In the genomic region with DNA sequence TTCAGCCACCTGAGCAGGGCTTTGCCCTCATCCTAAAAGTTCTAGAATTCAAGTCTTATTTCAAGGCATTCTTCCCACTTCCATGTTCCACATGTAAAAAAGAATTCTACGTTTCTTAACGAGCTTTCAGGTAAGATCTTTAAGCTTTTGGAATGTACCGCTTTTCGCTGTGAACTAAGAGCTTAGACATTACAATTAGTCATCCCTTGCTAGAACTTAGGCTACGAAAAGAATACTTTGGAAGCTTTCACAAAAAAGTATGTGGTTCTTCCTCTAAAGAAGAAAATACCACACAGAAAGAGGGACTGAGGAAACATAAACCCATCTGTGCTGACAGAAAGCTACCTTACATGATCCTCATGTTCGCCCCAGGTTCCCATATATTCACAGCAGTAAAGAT, we compare ENCODE assay signal across 11 cellular contexts. TPM values are rescaled to one million over a fixed set of nuclear protein-coding genes. Genes with fewer than 3 reads are reported as not detected.
DNase-seq lines count a peak whose midpoint lies in the region; ATAC-seq lines count a peak whose summit lies in the region.
"Had no signal": no experiment of that assay in that cellular context is flagged by ENCODE, and none has a peak within 500 bp of the region (broad histone marks: within the 10 kb centered on the region; RNA-seq: fewer than 3 reads in every experiment).

No MANE protein-coding gene starts in this region.

- no peak for ATAC-seq in activated naive CD8-positive, alpha-beta T cell treated with anti-CD3 and anti-CD28 coated beads, Interleukin-2, amount 50 U/mL, for 24 hours
- ATAC-seq in GM18907 (IDR thresholded peaks at IDR 0.05; ENCODE audit: unreplicated experiment) (no peak), GM19455 (IDR thresholded peaks at IDR 0.05; ENCODE audit: unreplicated experiment) (no peak), Right ventricle myocardium superior (ENCODE audit: poor library complexity) (no peak)

- POLR2A ChIA-PET in activated CD4-positive, alpha-beta T cell treated with anti-CD3 and anti-CD28 coated beads, Interleukin-2, amount 10 ng/mL, durations not matched to agents 7 days and 5 days (lab: Charles Lee), result no interaction called here

- H3K9me3 ChIP-seq in subcutaneous abdominal adipose tissue (ENCODE audit: control insufficient read depth in 5 of 5, low read length in 5 of 5), result no peaks in the 10 kb centered on the region

- no peak for DNase-seq in activated CD4-positive, alpha-beta T cell treated with anti-CD3 and anti-CD28 coated beads, Interleukin-2, amount 10 ng/mL, durations not matched to agents 7 days and 5 days
- no peak for DNase-seq in activated CD4-positive, alpha-beta T cell treated with anti-CD3 and anti-CD28 coated beads for 48 hours
- DNase-seq in activated naive CD8-positive, alpha-beta T cell treated with anti-CD3 and anti-CD28 coated beads, Interleukin-2, amount 50 U/mL, for 24 hours, result no peak
- DNase-seq in islet precursor cell (peak; percentile 17), Right ventricle myocardium superior (no peak)
- DNase-seq: activated effector memory CD4-positive, alpha-beta T cell treated with Interleukin-2 at 50 U/mL for 16 hours; NCI-H510A had no signal

- no peaks in the 10 kb centered on the region for H3K36me3 ChIP-seq in subcutaneous abdominal adipose tissue (ENCODE audit: control insufficient read depth in 5 of 5, insufficient read depth in 5 of 5, low read length in 5 of 5)

- H3K9me3 Mint-ChIP-seq in activated CD4-positive, alpha-beta T cell treated with anti-CD3 and anti-CD28 coated beads, Interleukin-2, amount 10 ng/mL, durations not matched to agents 7 days and 5 days, result no peaks in the 10 kb centered on the region
- no peaks in the 10 kb centered on the region for H3K9me3 Mint-ChIP-seq in activated naive CD8-positive, alpha-beta T cell treated with anti-CD3 and anti-CD28 coated beads, Interleukin-2, amount 50 U/mL, for 24 hours

- CTCF ChIA-PET in activated CD4-positive, alpha-beta T cell treated with anti-CD3 and anti-CD28 coated beads, Interleukin-2, amount 10 ng/mL, durations not matched to agents 7 days and 5 days (lab: Charles Lee), result interaction anchor here (0.8 to 1.9 kb wide), 12 partner anchors 10 to 355 kb away, joined by 3 to 6 read pairs (median 4); no protein-coding TSS in a partner anchor

- H3K4me3 Mint-ChIP-seq in activated CD4-positive, alpha-beta T cell treated with anti-CD3 and anti-CD28 coated beads, Interleukin-2, amount 10 ng/mL, durations not matched to agents 7 days and 5 days, result peak overlapping the region; percentile 90
- peak overlapping the region; percentile 91 for H3K4me3 Mint-ChIP-seq in activated naive CD8-positive, alpha-beta T cell treated with anti-CD3 and anti-CD28 coated beads, Interleukin-2, amount 50 U/mL, for 24 hours

- peaks cover 0 to 27% (median 19%) of the 10 kb centered on the region in 5 donors for H3K4me1 ChIP-seq in subcutaneous abdominal adipose tissue (ENCODE audit: control insufficient read depth in 5 of 5, insufficient read depth in 5 of 5, low read length in 5 of 5)

- H3K4me1 Mint-ChIP-seq in activated CD4-positive, alpha-beta T cell treated with anti-CD3 and anti-CD28 coated beads, Interleukin-2, amount 10 ng/mL, durations not matched to agents 7 days and 5 days, result peaks cover 65% of the 10 kb centered on the region
- H3K4me1 Mint-ChIP-seq in activated naive CD8-positive, alpha-beta T cell treated with anti-CD3 and anti-CD28 coated beads, Interleukin-2, amount 50 U/mL, for 24 hours, result peaks cover 42% of the 10 kb centered on the region

- no peaks in the 10 kb centered on the region for H3K27me3 Mint-ChIP-seq in activated CD4-positive, alpha-beta T cell treated with anti-CD3 and anti-CD28 coated beads, Interleukin-2, amount 10 ng/mL, durations not matched to agents 7 days and 5 days
- H3K27me3 Mint-ChIP-seq in activated naive CD8-positive, alpha-beta T cell treated with anti-CD3 and anti-CD28 coated beads, Interleukin-2, amount 50 U/mL, for 24 hours, result no peaks in the 10 kb centered on the region

- peak overlapping the region; percentile 92 for H3K27ac ChIP-seq in subcutaneous abdominal adipose tissue (ENCODE audit: low read depth, low read length)

- peaks cover 15% of the 10 kb centered on the region for H3K36me3 Mint-ChIP-seq in activated CD4-positive, alpha-beta T cell treated with anti-CD3 and anti-CD28 coated beads, Interleukin-2, amount 10 ng/mL, durations not matched to agents 7 days and 5 days (ENCODE audit: low read depth)
- peaks cover 11% of the 10 kb centered on the region for H3K36me3 Mint-ChIP-seq in activated naive CD8-positive, alpha-beta T cell treated with anti-CD3 and anti-CD28 coated beads, Interleukin-2, amount 50 U/mL, for 24 hours (ENCODE audit: low read depth)

- H3K27me3 ChIP-seq in subcutaneous abdominal adipose tissue (ENCODE audit: control insufficient read depth in 5 of 5, insufficient read depth in 4 of 5, low read length in 5 of 5), result no peaks in the 10 kb centered on the region

- intact Hi-C loops in Right ventricle myocardium superior (cut with DNase I), result no loop called here

- H3K4me3 ChIP-seq in subcutaneous abdominal adipose tissue (ENCODE audit: low read depth in 1 of 5, low read length in 5 of 5), result no peak overlapping the region

- H3K9ac ChIP-seq in subcutaneous abdominal adipose tissue (ENCODE audit: low read length in 5 of 5), result peak overlapping the region in 1 of 5 donors; percentile 51
- H3K9ac ChIP-seq: parathyroid adenoma had no signal

- H3K27ac Mint-ChIP-seq in activated CD4-positive, alpha-beta T cell treated with anti-CD3 and anti-CD28 coated beads, Interleukin-2, amount 10 ng/mL, durations not matched to agents 7 days and 5 days, result peak overlapping the region; percentile 54
- H3K27ac Mint-ChIP-seq in activated naive CD8-positive, alpha-beta T cell treated with anti-CD3 and anti-CD28 coated beads, Interleukin-2, amount 50 U/mL, for 24 hours, result peak overlapping the region; percentile 15

RNA-seq across cellular contexts. Expression of gene NUMA1, which starts 1.9 kb away (rescaled TPM):
- total RNA-seq in activated CD4-positive, alpha-beta T cell treated with anti-CD3 and anti-CD28 coated beads, Interleukin-2, amount 10 ng/mL, durations not matched to agents 7 days and 5 days, result 100 to 1,000 TPM; 217 to 227 TPM
- total RNA-seq in Right ventricle myocardium superior, result 75.0 TPM

RNA-seq across cellular contexts. Expression of gene LRRC51, which starts 2.2 kb away (rescaled TPM):
- total RNA-seq in activated CD4-positive, alpha-beta T cell treated with anti-CD3 and anti-CD28 coated beads, Interleukin-2, amount 10 ng/mL, durations not matched to agents 7 days and 5 days, result 1 to 10 TPM; 9.3 to 9.5 TPM
- 6.4 TPM for total RNA-seq in Right ventricle myocardium superior

RNA-seq across cellular contexts. Expression of gene LAMTOR1, which starts 24.6 kb away (rescaled TPM):
- total RNA-seq in activated CD4-positive, alpha-beta T cell treated with anti-CD3 and anti-CD28 coated beads, Interleukin-2, amount 10 ng/mL, durations not matched to agents 7 days and 5 days, result 10 to 100 TPM; 68.1 to 70.4 TPM
- 72.8 TPM for total RNA-seq in Right ventricle myocardium superior

RNA-seq across cellular contexts. Expression of gene TOMT, which starts 27.2 kb away (rescaled TPM):
- not detected for total RNA-seq in activated CD4-positive, alpha-beta T cell treated with anti-CD3 and anti-CD28 coated beads, Interleukin-2, amount 10 ng/mL, durations not matched to agents 7 days and 5 days
- not detected for total RNA-seq in Right ventricle myocardium superior

RNA-seq across cellular contexts. Expression of gene ANAPC15, which starts 34.0 kb away (rescaled TPM):
- total RNA-seq in activated CD4-positive, alpha-beta T cell treated with anti-CD3 and anti-CD28 coated beads, Interleukin-2, amount 10 ng/mL, durations not matched to agents 7 days and 5 days, result 10 to 100 TPM; 74.5 to 79.6 TPM
- 43.5 TPM for total RNA-seq in Right ventricle myocardium superior
